ENCODE assay signal across 16 cellular contexts in the genomic region with DNA sequence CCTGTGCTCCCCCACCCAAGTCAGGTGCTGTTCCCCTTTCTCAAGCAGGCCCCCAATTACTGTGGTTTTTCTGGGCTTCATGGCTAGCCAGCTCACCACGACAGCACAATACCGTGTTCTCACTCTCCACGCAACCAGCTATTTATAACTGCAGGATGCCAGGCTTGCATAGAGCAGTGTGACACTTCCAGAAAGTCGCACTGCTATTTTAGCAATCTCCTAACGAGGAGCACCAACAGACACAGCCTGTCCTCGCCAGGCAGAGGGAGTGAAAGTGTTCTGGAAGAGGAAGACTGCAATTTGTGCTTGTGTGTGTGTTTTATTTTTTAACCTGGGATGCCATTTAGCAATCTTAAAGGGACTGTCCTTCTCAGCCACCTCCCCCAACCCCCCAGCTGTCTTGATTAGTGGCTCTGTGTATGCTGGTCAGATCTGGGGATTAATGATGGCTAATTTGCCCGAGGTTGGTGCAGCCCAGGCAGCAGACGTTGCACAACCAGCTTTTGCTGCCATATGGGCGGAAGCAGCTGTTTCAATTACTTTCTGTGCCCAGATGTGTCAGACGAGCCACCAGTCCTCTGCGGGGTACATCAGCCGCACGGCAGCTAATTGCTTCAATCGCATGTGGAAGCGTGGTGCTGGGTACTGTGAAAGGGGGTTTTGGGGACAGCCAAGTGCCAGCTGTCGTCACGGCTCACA.
A peak's percentile ranks its signal among the peaks of the same experiment; 100 is the strongest.
DNase-seq lines count a peak whose midpoint lies in the region; ATAC-seq and TF ChIP-seq lines count a peak whose summit lies in the region.
"Had no signal": no experiment of that assay in that cellular context is flagged by ENCODE, and none has a peak within 500 bp of the region (broad histone marks: within the 10 kb centered on the region; RNA-seq: fewer than 3 reads in every experiment).

No MANE protein-coding gene starts in this region.

- H3K27ac ChIP-seq in naive thymus-derived CD4-positive, alpha-beta T cell (ENCODE audit: low read depth, low read length), result no peak overlapping the region
- no peak overlapping the region for H3K27ac ChIP-seq in gastroesophageal sphincter
- no peak overlapping the region for H3K27ac ChIP-seq in MM.1S (ENCODE audit: low read length)
- H3K27ac ChIP-seq: spleen had no signal

- H3K9me2 ChIP-seq in MM.1S (replicated peaks; ENCODE audit: insufficient read depth, low read length), result no peaks in the 10 kb centered on the region

- H3K4me3 Mint-ChIP-seq in naive thymus-derived CD4-positive, alpha-beta T cell, result no peak overlapping the region
- no peak overlapping the region for H3K4me3 Mint-ChIP-seq in activated CD8-positive, alpha-beta memory T cell treated with anti-CD3 and anti-CD28 coated beads, Interleukin-2, amount 10 ng/mL, durations not matched to agents 7 days and 5 days
- H3K4me3 Mint-ChIP-seq: activated naive CD8-positive, alpha-beta T cell treated with anti-CD3 and anti-CD28 coated beads, Interleukin-2, amount 50 U/mL, for 24 hours had no signal

- no peaks in the 10 kb centered on the region for H3K9me3 ChIP-seq in naive thymus-derived CD4-positive, alpha-beta T cell (ENCODE audit: control insufficient read depth in 2 of 3, low read length in 3 of 3)
- H3K9me3 ChIP-seq in gastroesophageal sphincter, result no peaks in the 10 kb centered on the region
- H3K9me3 ChIP-seq in MM.1S (replicated peaks; ENCODE audit: insufficient read depth, low read length), result no peaks in the 10 kb centered on the region
- H3K9me3 ChIP-seq: Peyer's patch had no signal

- no peak overlapping the region for H3K4me3 ChIP-seq in naive thymus-derived CD4-positive, alpha-beta T cell (ENCODE audit: low read length)
- H3K4me3 ChIP-seq in gastroesophageal sphincter, result no peak overlapping the region
- H3K4me3 ChIP-seq in MM.1S (ENCODE audit: low read length), result no peak overlapping the region
- H3K4me3 ChIP-seq: Peyer's patch, spleen had no signal

- TF ChIP-seq CTCF in gastroesophageal sphincter (IDR thresholded peaks at IDR 0.05) (no peak), MM.1S (IDR thresholded peaks at IDR 0.05; ENCODE audit: low read length) (no peak)

- no peaks in the 10 kb centered on the region for H3K36me3 Mint-ChIP-seq in naive thymus-derived CD4-positive, alpha-beta T cell
- no peaks in the 10 kb centered on the region for H3K36me3 Mint-ChIP-seq in activated CD8-positive, alpha-beta memory T cell treated with anti-CD3 and anti-CD28 coated beads, Interleukin-2, amount 10 ng/mL, durations not matched to agents 7 days and 5 days

- H4K20me1 ChIP-seq in MM.1S (ENCODE audit: insufficient read depth, low read length), result no peaks in the 10 kb centered on the region

- no peaks in the 10 kb centered on the region for H3K36me3 ChIP-seq in naive thymus-derived CD4-positive, alpha-beta T cell (ENCODE audit: control insufficient read depth in 2 of 3, insufficient read depth in 3 of 3, low read length in 3 of 3)
- no peaks in the 10 kb centered on the region for H3K36me3 ChIP-seq in gastroesophageal sphincter
- no peaks in the 10 kb centered on the region for H3K36me3 ChIP-seq in MM.1S (replicated peaks; ENCODE audit: insufficient read depth, low read length)
- H3K36me3 ChIP-seq: Peyer's patch, spleen had no signal

- no peaks in the 10 kb centered on the region for H3K79me2 ChIP-seq in MM.1S (ENCODE audit: low read length)

- no peak overlapping the region for H3K27ac Mint-ChIP-seq in naive thymus-derived CD4-positive, alpha-beta T cell
- H3K27ac Mint-ChIP-seq in activated CD8-positive, alpha-beta memory T cell treated with anti-CD3 and anti-CD28 coated beads, Interleukin-2, amount 10 ng/mL, durations not matched to agents 7 days and 5 days, result no peak overlapping the region
- H3K27ac Mint-ChIP-seq: activated naive CD8-positive, alpha-beta T cell treated with anti-CD3 and anti-CD28 coated beads, Interleukin-2, amount 50 U/mL, for 24 hours had no signal

- TF ChIP-seq POLR2A in gastroesophageal sphincter (IDR thresholded peaks at IDR 0.05), result no peak

- 43 to 67% methylated on average over 5 to 9 of the region's 17 CpGs for WGBS in gastroesophageal sphincter (ENCODE audit: low coverage in 1 of 2), 2 donors

- H3K4me2 ChIP-seq in MM.1S (ENCODE audit: low read depth, low read length), result no peak overlapping the region

- no peak overlapping the region for H2AFZ ChIP-seq in MM.1S (ENCODE audit: low read length)

- POLR2A ChIA-PET in naive thymus-derived CD4-positive, alpha-beta T cell (lab: Charles Lee), result no interaction called here

- CTCF ChIA-PET in naive thymus-derived CD4-positive, alpha-beta T cell (lab: Charles Lee), result no interaction called here
- CTCF ChIA-PET in activated CD8-positive, alpha-beta memory T cell treated with anti-CD3 and anti-CD28 coated beads, Interleukin-2, amount 10 ng/mL, durations not matched to agents 7 days and 5 days (lab: Charles Lee), result no interaction called here

- no peaks in the 10 kb centered on the region for H3F3A ChIP-seq in MM.1S (ENCODE audit: insufficient read depth, low read length)

- H3K27me3 ChIP-seq in naive thymus-derived CD4-positive, alpha-beta T cell (ENCODE audit: control insufficient read depth in 2 of 2, insufficient read depth in 2 of 2, low read length in 2 of 2), result no peaks in the 10 kb centered on the region
- H3K27me3 ChIP-seq in gastroesophageal sphincter (no peaks in the 10 kb centered on the region), MM.1S (replicated peaks; ENCODE audit: insufficient read depth, low read length) (no peaks in the 10 kb centered on the region)
- H3K27me3 ChIP-seq: Peyer's patch, spleen had no signal

- ATAC-seq in naive thymus-derived CD4-positive, alpha-beta T cell, result peak; percentile 22
- ATAC-seq in gastroesophageal sphincter, result no peak
- ATAC-seq in activated CD8-positive, alpha-beta memory T cell treated with anti-CD3 and anti-CD28 coated beads, Interleukin-2, amount 10 ng/mL, durations not matched to agents 7 days and 5 days, result no peak
- ATAC-seq: activated naive CD8-positive, alpha-beta T cell treated with anti-CD3 and anti-CD28 coated beads, Interleukin-2, amount 50 U/mL, for 24 hours had no signal

- H3K4me1 Mint-ChIP-seq in naive thymus-derived CD4-positive, alpha-beta T cell, result no peaks in the 10 kb centered on the region
- H3K4me1 Mint-ChIP-seq in activated CD8-positive, alpha-beta memory T cell treated with anti-CD3 and anti-CD28 coated beads, Interleukin-2, amount 10 ng/mL, durations not matched to agents 7 days and 5 days, result no peaks in the 10 kb centered on the region
- H3K4me1 Mint-ChIP-seq: activated naive CD8-positive, alpha-beta T cell treated with anti-CD3 and anti-CD28 coated beads, Interleukin-2, amount 50 U/mL, for 24 hours had no signal

- peak; percentile 4 for DNase-seq in GDM1 (lab: John Stamatoyannopoulos, UW)
- DNase-seq in NCI-H2227 (lab: John Stamatoyannopoulos, UW; ENCODE audit: unreplicated experiment), result peak; percentile 7
- DNase-seq in amygdala (lab: John Stamatoyannopoulos, UW), result peak in 33 of 56 donors; percentile 4 to 74 (median 39)
- no peak for DNase-seq in naive thymus-derived CD4-positive, alpha-beta T cell
- DNase-seq in dermis blood vessel endothelial cell, result no peak
- no peak for DNase-seq in activated CD8-positive, alpha-beta memory T cell treated with anti-CD3 and anti-CD28 coated beads, Interleukin-2, amount 10 ng/mL, durations not matched to agents 7 days and 5 days
- no peak for DNase-seq in MM.1S
- DNase-seq: activated CD4-positive, alpha-beta T cell treated with anti-CD3 and anti-CD28 coated beads for 48 hours; activated naive CD8-positive, alpha-beta T cell treated with anti-CD3 and anti-CD28 coated beads, Interleukin-2, amount 50 U/mL, for 24 hours; activated T-cell treated with anti-CD3 and anti-CD28 coated beads, Interleukin-2, amount 50 U/mL, for 48 hours; cerebellar nuclear complex; NCI-H226; spleen; T-helper 9 cell had no signal

- H3K4me1 ChIP-seq in naive thymus-derived CD4-positive, alpha-beta T cell (ENCODE audit: control insufficient read depth in 2 of 2, insufficient read depth in 2 of 2, low read length in 2 of 2), result no peaks in the 10 kb centered on the region
- H3K4me1 ChIP-seq in gastroesophageal sphincter (no peaks in the 10 kb centered on the region), MM.1S (ENCODE audit: low read length) (no peaks in the 10 kb centered on the region)
- H3K4me1 ChIP-seq: spleen had no signal

- TF ChIP-seq EP300 in gastroesophageal sphincter (IDR thresholded peaks at IDR 0.05), result no peak

- intact Hi-C loops in naive thymus-derived CD4-positive, alpha-beta T cell (cut with micrococcal nuclease), result no loop called here

- H3K9ac ChIP-seq in MM.1S (ENCODE audit: low read length), result no peak overlapping the region

- H3K9me3 Mint-ChIP-seq in naive thymus-derived CD4-positive, alpha-beta T cell, result peaks cover 0 to 8% (median 0%) of the 10 kb centered on the region in 11 donors
- H3K9me3 Mint-ChIP-seq in activated CD8-positive, alpha-beta memory T cell treated with anti-CD3 and anti-CD28 coated beads, Interleukin-2, amount 10 ng/mL, durations not matched to agents 7 days and 5 days (ENCODE audit: low read depth), result peaks cover 4% of the 10 kb centered on the region

- H3K27me3 Mint-ChIP-seq in naive thymus-derived CD4-positive, alpha-beta T cell, result peaks cover 0 to 19% (median 8%) of the 10 kb centered on the region in 5 donors
- no peaks in the 10 kb centered on the region for H3K27me3 Mint-ChIP-seq in activated CD8-positive, alpha-beta memory T cell treated with anti-CD3 and anti-CD28 coated beads, Interleukin-2, amount 10 ng/mL, durations not matched to agents 7 days and 5 days
- H3K27me3 Mint-ChIP-seq: activated naive CD8-positive, alpha-beta T cell treated with anti-CD3 and anti-CD28 coated beads, Interleukin-2, amount 50 U/mL, for 24 hours had no signal

Comparison
In these comparisons a context has a peak if more than half of its experiments do, and no peak if none do; other contexts are left out.
1. DNase-seq: peak in GDM1 (single experiment), NCI-H2227 (single experiment) and amygdala (33 of 56); none in naive thymus-derived CD4-positive, alpha-beta T cell (0 of 9), dermis blood vessel endothelial cell (single experiment), activated CD8-positive, alpha-beta memory T cell treated with anti-CD3 and anti-CD28 coated beads, Interleukin-2, amount 10 ng/mL, durations not matched to agents 7 days and 5 days (single experiment) and MM.1S (single experiment).